ENCODE assay signal across 17 cellular contexts in the genomic region with DNA sequence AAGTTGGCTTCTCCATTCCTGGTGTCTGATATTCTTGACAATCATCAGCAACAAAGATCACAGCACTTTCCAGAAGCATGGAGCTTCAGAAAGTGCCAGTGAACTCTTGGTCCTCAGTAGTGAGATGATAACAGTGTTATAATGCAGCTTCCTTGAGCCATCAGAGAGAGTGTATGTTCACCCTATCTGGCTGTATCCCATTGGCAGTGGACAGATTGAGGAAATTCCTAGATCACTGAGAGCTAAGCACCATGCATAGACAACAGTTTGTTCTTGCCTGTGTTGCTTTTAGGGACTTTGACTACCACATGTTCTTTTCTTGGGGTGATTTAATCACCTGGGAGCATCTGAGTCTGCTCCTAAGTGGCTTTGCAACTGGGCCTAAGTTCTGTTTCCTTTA. TPM values are rescaled to one million over a fixed set of nuclear protein-coding genes. Genes with fewer than 3 reads are reported as not detected.
DNase-seq lines count a peak whose midpoint lies in the region; ATAC-seq and TF ChIP-seq lines count a peak whose summit lies in the region.
"Had no signal": no experiment of that assay in that cellular context is flagged by ENCODE, and none has a peak within 500 bp of the region (broad histone marks: within the 10 kb centered on the region; RNA-seq: fewer than 3 reads in every experiment).

No MANE protein-coding gene starts in this region.

- ATAC-seq in GM23338 (no peak), RWPE2 (ENCODE audit: low read depth) (peak; percentile 42)
- ATAC-seq: Right ventricle myocardium inferior had no signal

- H3K36me3 ChIP-seq in GM23338 (ENCODE audit: insufficient read depth) (peaks cover 64% of the 10 kb centered on the region), RWPE2 (ENCODE audit: low read depth) (peaks cover 36% of the 10 kb centered on the region), neural progenitor cell (peaks cover 12% of the 10 kb centered on the region)
- H3K36me3 ChIP-seq in effector memory CD4-positive, alpha-beta T cell (ENCODE audit: control insufficient read depth, insufficient read depth, low read length) = peaks cover 36% of the 10 kb centered on the region

- H2AFZ ChIP-seq in GM23338 (no peak overlapping the region), neural progenitor cell (replicated peaks) (no peak overlapping the region)

- no peaks in the 10 kb centered on the region for H3K9me3 Mint-ChIP-seq in GM23338
- H3K9me3 Mint-ChIP-seq in neural progenitor cell = no peaks in the 10 kb centered on the region
- H3K9me3 Mint-ChIP-seq: CD4-positive, alpha-beta memory T cell had no signal

- peaks cover 4% of the 10 kb centered on the region for H3K79me2 ChIP-seq in GM23338 (replicated peaks; ENCODE audit: insufficient read depth)
- no peaks in the 10 kb centered on the region for H3K79me2 ChIP-seq in neural progenitor cell (ENCODE audit: low read depth)

- H3K27me3 ChIP-seq in GM23338 (ENCODE audit: insufficient read depth) (no peaks in the 10 kb centered on the region), RWPE2 (ENCODE audit: insufficient read depth, poor library complexity, severe bottlenecking) (no peaks in the 10 kb centered on the region), neural progenitor cell (no peaks in the 10 kb centered on the region)
- H3K27me3 ChIP-seq in effector memory CD4-positive, alpha-beta T cell (replicated peaks; ENCODE audit: control insufficient read depth, insufficient read depth, low read length, poor library complexity, severe bottlenecking) = no peaks in the 10 kb centered on the region
- H3K27me3 ChIP-seq: BE2C had no signal

- peaks cover 67% of the 10 kb centered on the region for H3F3A ChIP-seq in GM23338 (replicated peaks; ENCODE audit: low read depth)
- H3F3A ChIP-seq in neural progenitor cell (ENCODE audit: low read depth) = no peaks in the 10 kb centered on the region

- TF ChIP-seq CTCF in GM23338 (conservative IDR thresholded peaks at IDR 0.05; ENCODE audit: low read depth in 2 of 2) (no peak), RWPE2 (IDR thresholded peaks at IDR 0.05; ENCODE audit: poor library complexity, severe bottlenecking) (no peak), neural progenitor cell (IDR thresholded peaks at IDR 0.05) (no peak)

- no peak overlapping the region for H3K4me3 ChIP-seq in GM23338
- no peak overlapping the region for H3K4me3 ChIP-seq in RWPE2 (ENCODE audit: severe bottlenecking)
- H3K4me3 ChIP-seq in neural progenitor cell = no peak overlapping the region
- H3K4me3 ChIP-seq in effector memory CD4-positive, alpha-beta T cell (ENCODE audit: insufficient read depth, low read depth, low read length, poor library complexity, severe bottlenecking) = no peak overlapping the region

- H3K27me3 Mint-ChIP-seq in GM23338 (ENCODE audit: insufficient read depth, low read depth, poor library complexity) = peaks cover 4% of the 10 kb centered on the region
- peaks cover 2% of the 10 kb centered on the region for H3K27me3 Mint-ChIP-seq in neural progenitor cell (ENCODE audit: insufficient read depth, low read depth)
- H3K27me3 Mint-ChIP-seq: CD4-positive, alpha-beta memory T cell had no signal

- H3K4me1 Mint-ChIP-seq in GM23338 (no peaks in the 10 kb centered on the region), neural progenitor cell (no peaks in the 10 kb centered on the region)

- H3K4me1 ChIP-seq in GM23338 (ENCODE audit: insufficient read depth) = no peaks in the 10 kb centered on the region
- H3K4me1 ChIP-seq in RWPE2 (ENCODE audit: insufficient read depth, poor library complexity, severe bottlenecking) = peaks cover 18% of the 10 kb centered on the region
- H3K4me1 ChIP-seq in neural progenitor cell = no peaks in the 10 kb centered on the region
- no peaks in the 10 kb centered on the region for H3K4me1 ChIP-seq in effector memory CD4-positive, alpha-beta T cell (ENCODE audit: control insufficient read depth, insufficient read depth, low read length, poor library complexity, severe bottlenecking)
- H3K4me1 ChIP-seq: BE2C had no signal

- H3K27ac Mint-ChIP-seq in GM23338 (no peak overlapping the region), neural progenitor cell (no peak overlapping the region)

- H3K36me3 Mint-ChIP-seq in GM23338 (ENCODE audit: low read depth) (peaks cover 73% of the 10 kb centered on the region), neural progenitor cell (peaks cover 27% of the 10 kb centered on the region)

- H3K9me2 ChIP-seq in GM23338 (ENCODE audit: insufficient read depth) = no peaks in the 10 kb centered on the region

- H4K20me1 ChIP-seq in GM23338 (replicated peaks; ENCODE audit: insufficient read depth) (peaks cover 45% of the 10 kb centered on the region), neural progenitor cell (ENCODE audit: low read depth) (no peaks in the 10 kb centered on the region)

- no peak for DNase-seq in GM23338 (ENCODE audit: low spot score)
- no peak for DNase-seq in RWPE2 (ENCODE audit: low spot score)
- peak; percentile 7 for DNase-seq in dermis blood vessel endothelial cell
- no peak for DNase-seq in neural progenitor cell (ENCODE audit: low spot score)
- DNase-seq in NCI-H1048 (lab: John Stamatoyannopoulos, UW) = no peak
- no peak for DNase-seq in GOT3 (lab: John Stamatoyannopoulos, UW)
- DNase-seq in effector memory CD4-positive, alpha-beta T cell = no peak
- DNase-seq: BE2C; CD4-positive, alpha-beta memory T cell; DND-41; GF-D8; Karpas-422; NCI-H1417 treated with DMSO at 0.1 percent for 48 hours; NCI-H2081 treated with DMSO at 0.1 percent for 48 hours; NCI-H2227 treated with DMSO at 0.1 percent for 48 hours; NCI-H526 treated with DMSO at 0.1 percent for 48 hours had no signal

- H3K9me3 ChIP-seq in RWPE2 (ENCODE audit: severe bottlenecking) (no peaks in the 10 kb centered on the region), neural progenitor cell (ENCODE audit: low read depth) (no peaks in the 10 kb centered on the region)
- H3K9me3 ChIP-seq in effector memory CD4-positive, alpha-beta T cell (ENCODE audit: control insufficient read depth, low read length) = no peaks in the 10 kb centered on the region
- H3K9me3 ChIP-seq: BE2C had no signal

- H3K9ac ChIP-seq in neural progenitor cell = peak overlapping the region; percentile 50

- peak overlapping the region; percentile 72 for H3K27ac ChIP-seq in GM23338 (ENCODE audit: low read depth)
- peak overlapping the region; percentile 77 for H3K27ac ChIP-seq in RWPE2 (ENCODE audit: poor library complexity, severe bottlenecking)
- no peak overlapping the region for H3K27ac ChIP-seq in neural progenitor cell
- H3K27ac ChIP-seq in effector memory CD4-positive, alpha-beta T cell (ENCODE audit: insufficient read depth, low read length, poor library complexity, severe bottlenecking) = no peak overlapping the region

- H3K4me2 ChIP-seq in GM23338 = no peak overlapping the region
- no peak overlapping the region for H3K4me2 ChIP-seq in neural progenitor cell

- H3K4me3 Mint-ChIP-seq in GM23338 = no peak overlapping the region
- no peak overlapping the region for H3K4me3 Mint-ChIP-seq in neural progenitor cell
- H3K4me3 Mint-ChIP-seq: CD4-positive, alpha-beta memory T cell had no signal

RNA-seq across cellular contexts. Expression of a gene that starts 14.6 kb away (rescaled TPM):
- 34.3 and 36.3 TPM in 2 replicates for total RNA-seq in GM23338 (2014; rRNA removed; shearing (Covaris generic))
- 7.2 and 7.4 TPM in 2 replicates for polyA plus RNA-seq in GM23338 (2016; fragmentation: Nextera tagmentation; extraction: Ambion mirVana)
- total RNA-seq in dermis blood vessel endothelial cell (31.3 and 61.8 TPM in 2 replicates), neural progenitor cell (ENCODE audit: low replicate concordance) (15.9 and 28.0 TPM in 2 replicates)

RNA-seq across cellular contexts. Expression of a gene that starts 33.5 kb away (rescaled TPM):
- 92.7 and 99.6 TPM in 2 replicates for total RNA-seq in GM23338 (2014; rRNA removed; shearing (Covaris generic))
- polyA plus RNA-seq in GM23338 (2016; fragmentation: Nextera tagmentation; extraction: Ambion mirVana) = 18.2 and 20.7 TPM in 2 replicates
- total RNA-seq in dermis blood vessel endothelial cell = 8.7 and 8.8 TPM in 2 replicates
- total RNA-seq in neural progenitor cell (ENCODE audit: low replicate concordance) = 9.9 and 12.2 TPM in 2 replicates

RNA-seq across cellular contexts. Expression of a gene that starts 54.6 kb away (rescaled TPM):
- total RNA-seq in GM23338 (2014; rRNA removed; shearing (Covaris generic)) = 4.3 and 5.0 TPM in 2 replicates
- polyA plus RNA-seq in GM23338 (2016; fragmentation: Nextera tagmentation; extraction: Ambion mirVana) = 3.0 and 4.3 TPM in 2 replicates
- 3.5 and 3.9 TPM in 2 replicates for total RNA-seq in dermis blood vessel endothelial cell
- 4.2 and 15.7 TPM in 2 replicates for total RNA-seq in neural progenitor cell (ENCODE audit: low replicate concordance)

RNA-seq across cellular contexts. Expression of a gene that starts 58.7 kb away (rescaled TPM):
- 18.0 and 18.9 TPM in 2 replicates for total RNA-seq in GM23338 (2014; rRNA removed; shearing (Covaris generic))
- 8.9 and 10.8 TPM in 2 replicates for polyA plus RNA-seq in GM23338 (2016; fragmentation: Nextera tagmentation; extraction: Ambion mirVana)
- 3.7 and 4.6 TPM in 2 replicates for total RNA-seq in dermis blood vessel endothelial cell
- 11.2 and 15.7 TPM in 2 replicates for total RNA-seq in neural progenitor cell (ENCODE audit: low replicate concordance)

Comparison
In these comparisons a context has a peak if more than half of its experiments do, and no peak if none do; other contexts are left out.
1. H3K27ac ChIP-seq: peak in GM23338 (single experiment) and RWPE2 (single experiment); none in neural progenitor cell (single experiment) and effector memory CD4-positive, alpha-beta T cell (single experiment).